13 cellular contexts compared by ENCODE assay signal in genomic region chr4:105909699-105910340, GRCh38. TPM values are rescaled to one million over a fixed set of nuclear protein-coding genes. Genes with fewer than 3 reads are reported as not detected.
DNase-seq lines count a peak whose midpoint lies in the region; ATAC-seq and TF ChIP-seq lines count a peak whose summit lies in the region.
"Had no signal": no experiment of that assay in that cellular context is flagged by ENCODE, and none has a peak within 500 bp of the region (broad histone marks: within the 10 kb centered on the region; RNA-seq: fewer than 3 reads in every experiment).

No MANE protein-coding gene starts in this region.

- ATAC-seq in GM18520 (IDR thresholded peaks at IDR 0.05; ENCODE audit: unreplicated experiment): no peak
- ATAC-seq: activated CD4-positive, CD25-positive, alpha-beta regulatory T cell treated with anti-CD3 and anti-CD28 coated beads, Interleukin-2, amount 50 U/mL, for 24 hours; right lobe of liver had no signal

- peak overlapping the region in 2 of 3 experiments; percentile 10 to 71 for H3K27ac Mint-ChIP-seq in nephron

- no peaks in the 10 kb centered on the region for H3K36me3 Mint-ChIP-seq in nephron (ENCODE audit: low read depth)

- intact Hi-C loops in posterior vena cava (cut with DNase I): no loop called here

- H3K27me3 Mint-ChIP-seq in nephron (ENCODE audit: low read depth): no peaks in the 10 kb centered on the region

- peaks cover 5% of the 10 kb centered on the region for H3K4me1 Mint-ChIP-seq in nephron

- H3K4me3 ChIP-seq in epithelial cell of esophagus (ENCODE audit: low read length): no peak overlapping the region
- H3K4me3 ChIP-seq: right lobe of liver, stomach had no signal

- DNase-seq in Daoy (ENCODE audit: low read depth): peak; percentile 2
- peak; percentile 70 for DNase-seq in NCI-H146 (lab: John Stamatoyannopoulos, UW)
- DNase-seq in epithelial cell of esophagus (ENCODE audit: low read depth): peak; percentile 94
- DNase-seq in NCI-H2196 (lab: John Stamatoyannopoulos, UW; ENCODE audit: unreplicated experiment): no peak
- DNase-seq in posterior vena cava (ENCODE audit: low spot score): no peak
- no peak for DNase-seq in stimulated activated CD4-positive, alpha-beta T cell treated with anti-CD3 and anti-CD28 coated beads, Interleukin-2, amount 100 ng/mL, for 48 hours
- DNase-seq: NCI-H1694, right lobe of liver, stomach had no signal

- no peaks in the 10 kb centered on the region for H3K9me3 Mint-ChIP-seq in nephron

- H3K4me3 Mint-ChIP-seq in nephron: no peak overlapping the region

- TF ChIP-seq CTCF in epithelial cell of esophagus (IDR thresholded peaks at IDR 0.05; ENCODE audit: insufficient read depth, low read depth, low read length, missing control alignments) (no peak), nephron (IDR thresholded peaks at IDR 0.05; ENCODE audit: unreplicated experiment in 3 of 3) (no peak)

RNA-seq across cellular contexts. Expression of gene NPNT, which starts 14.5 kb away (rescaled TPM):
- total RNA-seq in Daoy (2014; rRNA removed; shearing (Covaris generic)): not detected in 2 replicates
- 100 to 1,000 TPM; 106 to 152 TPM for total RNA-seq in posterior vena cava
- total RNA-seq: G401 had no signal

Comparison
In these comparisons a context has a peak if more than half of its experiments do, and no peak if none do; other contexts are left out.
1. DNase-seq: peak in Daoy (single experiment), NCI-H146 (single experiment) and epithelial cell of esophagus (single experiment); none in NCI-H2196 (single experiment), posterior vena cava (single experiment) and stimulated activated CD4-positive, alpha-beta T cell treated with anti-CD3 and anti-CD28 coated beads, Interleukin-2, amount 100 ng/mL, for 48 hours (0 of 2).
2. RNA of gene NPNT, which starts 14.5 kb away (total RNA-seq): 106 to 152 TPM in posterior vena cava; not detected in Daoy; every median in the first group is over 100 times any median in the second.